8 cellular contexts compared by ENCODE assay signal in genomic region chr21:36385909-36386642, GRCh38.
DNase-seq lines count a peak whose midpoint lies in the region; ATAC-seq lines count a peak whose summit lies in the region.

No MANE protein-coding gene starts in this region.

- no peak for ATAC-seq in GM21515 (IDR thresholded peaks at IDR 0.05; ENCODE audit: unreplicated experiment)

- peak; percentile 45 for DNase-seq in NCI-H2227 (lab: John Stamatoyannopoulos, UW; ENCODE audit: unreplicated experiment)
- DNase-seq in NCI-H2227 treated with DMSO at 0.1 percent for 48 hours (lab: John Stamatoyannopoulos, UW), result no peak
- peak; percentile 17 for DNase-seq in RKO (ENCODE audit: low spot score)
- peak; percentile 20 for DNase-seq in fibroblast of gingiva (ENCODE audit: low read depth)
- peak; percentile 42 for DNase-seq in retina
- DNase-seq in midbrain (lab: John Stamatoyannopoulos, UW), result no peak
- no peak for DNase-seq in NCI-H510A (lab: John Stamatoyannopoulos, UW)

Comparison
In these comparisons a context has a peak if more than half of its experiments do, and no peak if none do; other contexts are left out.
1. DNase-seq: peak in NCI-H2227 (single experiment), RKO (single experiment), fibroblast of gingiva (single experiment) and retina (single experiment); none in NCI-H2227 treated with DMSO at 0.1 percent for 48 hours (single experiment), midbrain (single experiment) and NCI-H510A (single experiment).